In the genomic region with DNA sequence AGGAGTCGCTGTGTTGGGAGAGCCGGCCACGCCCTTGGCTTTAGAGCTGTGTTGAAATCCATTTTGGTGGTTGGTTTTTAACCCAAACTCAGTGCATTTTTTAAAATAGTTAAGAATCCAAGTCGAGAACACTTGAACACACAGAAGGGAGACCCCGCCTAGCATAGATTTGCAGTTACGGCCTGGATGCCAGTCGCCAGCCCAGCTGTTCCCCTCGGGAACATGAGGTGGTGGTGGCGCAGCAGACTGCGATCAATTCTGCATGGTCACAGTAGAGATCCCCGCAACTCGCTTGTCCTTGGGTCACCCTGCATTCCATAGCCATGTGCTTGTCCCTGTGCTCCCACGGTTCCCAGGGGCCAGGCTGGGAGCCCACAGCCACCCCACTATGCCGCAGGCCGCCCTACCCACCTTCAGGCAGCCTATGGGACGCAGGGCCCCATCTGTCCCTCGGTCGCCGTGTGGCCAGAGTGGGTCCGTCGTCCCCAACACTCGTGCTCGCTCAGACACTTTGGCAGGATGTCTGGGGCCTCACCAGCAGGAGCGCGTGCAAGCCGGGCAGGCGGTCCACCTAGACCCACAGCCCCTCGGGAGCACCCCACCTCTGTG, we compare ENCODE assay signal across 19 cellular contexts. TPM values are rescaled to one million over a fixed set of nuclear protein-coding genes. Genes with fewer than 3 reads are reported as not detected.
DNase-seq lines count a peak whose midpoint lies in the region; ATAC-seq, FAIRE-seq and TF ChIP-seq lines count a peak whose summit lies in the region.
"Had no signal": no experiment of that assay in that cellular context is flagged by ENCODE, and none has a peak within 500 bp of the region (broad histone marks: within the 10 kb centered on the region; RNA-seq: fewer than 3 reads in every experiment).

No MANE protein-coding gene starts in this region.

- H3K9me2 ChIP-seq in PC-3 (replicated peaks; ENCODE audit: low read length) = no peaks in the 10 kb centered on the region
- no peaks in the 10 kb centered on the region for H3K9me2 ChIP-seq in hepatocyte (replicated peaks; ENCODE audit: insufficient read depth)

- no peak overlapping the region for H3K4me3 ChIP-seq in HepG2 (replicated peaks in 1 of 3; ENCODE audit: insufficient read depth in 1 of 3, low read depth in 2 of 3, low read length in 3 of 3)
- no peak overlapping the region for H3K4me3 ChIP-seq in right lobe of liver
- H3K4me3 ChIP-seq in PC-3 (ENCODE audit: low read length) = no peak overlapping the region
- no peak overlapping the region for H3K4me3 ChIP-seq in lower lobe of right lung
- no peak overlapping the region for H3K4me3 ChIP-seq in hepatocyte
- H3K4me3 ChIP-seq: Peyer's patch, upper lobe of right lung had no signal

- CTCF ChIA-PET in HepG2 (lab: Yijun Ruan, JAX; ENCODE audit: low intra/inter-chr PET ratio, low total read pairs) = no interaction called here
- CTCF ChIA-PET in PC-3 (lab: Charles Lee) = interaction anchor here (2.0 kb wide), 1 partner anchor 99 kb away, joined by 4 read pairs; no protein-coding TSS in a partner anchor
- CTCF ChIA-PET in T-cell (lab: Charles Lee) = no interaction called here

- H3K27me3 Mint-ChIP-seq in T-cell = no peaks in the 10 kb centered on the region
- H3K27me3 Mint-ChIP-seq: stimulated activated naive B cell treated with anti-CD40 and anti-IgM and Interleukin-4, amounts not matched to agents 10 μg/mL and 1 μg/mL and 100 μg/mL, for 72 hours had no signal

- FAIRE-seq in HepG2 (lab: Jason Lieb, UNC) = no peak
- FAIRE-seq: small intestine had no signal

- peaks cover 41% of the 10 kb centered on the region for H3K36me3 Mint-ChIP-seq in T-cell

- TF ChIP-seq EP300 in HepG2 (IDR thresholded peaks at IDR 0.05; ENCODE audit: low read depth in 2 of 2, low read length in 2 of 2) (no peak), HepG2 (CRISPR knock-in tag; IDR thresholded peaks at IDR 0.05; ENCODE audit: borderline replicate concordance) (no peak)

- peaks cover 2 to 9% (median 6%) of the 10 kb centered on the region in 3 donors for H3K9me3 Mint-ChIP-seq in T-cell

- no peak overlapping the region for H3K4me3 Mint-ChIP-seq in T-cell
- H3K4me3 Mint-ChIP-seq: stimulated activated naive B cell treated with anti-CD40 and anti-IgM and Interleukin-4, amounts not matched to agents 10 μg/mL and 1 μg/mL and 100 μg/mL, for 72 hours had no signal

- H3F3A ChIP-seq in PC-3 (ENCODE audit: low read length, unreplicated experiment) = peaks cover 14% of the 10 kb centered on the region

- intact Hi-C loops in HepG2 (cut with micrococcal nuclease; ENCODE audit: unreplicated experiment) = no loop called here
- intact Hi-C loops in right lobe of liver (cut with DNase I) = no loop called here
- intact Hi-C loops in PC-3 (cut with micrococcal nuclease) = no loop called here
- intact Hi-C loops in lower lobe of right lung (cut with DNase I) = no loop called here

- ATAC-seq in HepG2 (no peak), right lobe of liver (no peak), PC-3 (no peak), lower lobe of right lung (no peak), T-cell (replicated peaks in 1 of 4) (no peak)
- ATAC-seq: stimulated activated naive B cell treated with anti-CD40 and anti-IgM and Interleukin-4, amounts not matched to agents 10 μg/mL and 1 μg/mL and 100 μg/mL, for 72 hours; upper lobe of right lung had no signal

- peaks cover 18 to 46% of the 10 kb centered on the region in 2 experiments; a peak in 4 of 5 replicates for H3K36me3 ChIP-seq in HepG2 (replicated peaks in 1 of 2; ENCODE audit: control insufficient read depth in 1 of 2, insufficient read depth in 2 of 2, low read length in 2 of 2)
- H3K36me3 ChIP-seq in right lobe of liver = peaks cover 0 to 34% (median 17%) of the 10 kb centered on the region in 4 donors
- H3K36me3 ChIP-seq in PC-3 (ENCODE audit: low read depth, low read length) = peaks cover 59% of the 10 kb centered on the region
- H3K36me3 ChIP-seq in lower lobe of right lung = peaks cover 48% of the 10 kb centered on the region
- H3K36me3 ChIP-seq in hepatocyte (replicated peaks; ENCODE audit: insufficient read depth, low read depth) = no peaks in the 10 kb centered on the region

- H3K79me2 ChIP-seq in HepG2 (ENCODE audit: insufficient read depth, low read length) = peaks cover 62% of the 10 kb centered on the region
- H3K79me2 ChIP-seq in PC-3 (ENCODE audit: low read length) = peaks cover 89% of the 10 kb centered on the region
- peaks cover 86% of the 10 kb centered on the region for H3K79me2 ChIP-seq in hepatocyte

- in situ Hi-C loops in HepG2 (cut with HindIII; ENCODE audit: extremely low pct_ligation_motif_present, low pct_unique_long_range_greater_than_20kb) = no loop called here

- H3K9me3 ChIP-seq in HepG2 (ENCODE audit: low read length) (peaks cover 14% of the 10 kb centered on the region), right lobe of liver (peaks cover 0 to 4% (median 0%) of the 10 kb centered on the region in 4 donors), PC-3 (ENCODE audit: low read length) (no peaks in the 10 kb centered on the region), lower lobe of right lung (peaks cover 7% of the 10 kb centered on the region), hepatocyte (ENCODE audit: low read depth) (peaks cover 8% of the 10 kb centered on the region)
- H3K9me3 ChIP-seq: Peyer's patch had no signal

- peaks cover 33 to 39% (median 37%) of the 10 kb centered on the region in 3 donors for H3K4me1 Mint-ChIP-seq in T-cell

- no peaks in the 10 kb centered on the region; a peak in 1 of 5 replicates for H3K27me3 ChIP-seq in HepG2 (ENCODE audit: control insufficient read depth in 1 of 2, insufficient read depth in 2 of 2, low read length in 2 of 2)
- H3K27me3 ChIP-seq in right lobe of liver = no peaks in the 10 kb centered on the region
- no peaks in the 10 kb centered on the region for H3K27me3 ChIP-seq in PC-3 (ENCODE audit: low read length)
- H3K27me3 ChIP-seq in lower lobe of right lung (ENCODE audit: low read depth) = no peaks in the 10 kb centered on the region
- no peaks in the 10 kb centered on the region for H3K27me3 ChIP-seq in hepatocyte
- H3K27me3 ChIP-seq: Peyer's patch, upper lobe of right lung had no signal

- POLR2A ChIA-PET in HepG2 (lab: Yijun Ruan, JAX) (interaction anchor here (0.8 to 2.4 kb wide), 2 partner anchors 15 to 16 kb away, joined by 3 to 10 read pairs; a partner anchor contains a TSS), PC-3 (lab: Charles Lee; ENCODE audit: unreplicated experiment) (no interaction called here), T-cell (lab: Charles Lee) (interaction anchor here in 1 of 2 donors (1.5 kb wide), 1 partner anchor 15 kb away, joined by 5 read pairs; no protein-coding TSS in a partner anchor)

- H2AFZ ChIP-seq in HepG2 (ENCODE audit: low read length) (no peak overlapping the region), PC-3 (ENCODE audit: low read length) (no peak overlapping the region), hepatocyte (no peak overlapping the region)

- no peak overlapping the region for H3K27ac Mint-ChIP-seq in T-cell

- H3K27ac ChIP-seq in HepG2 (ENCODE audit: extremely low read length, insufficient read depth, low read length) = peak overlapping the region; percentile 17
- no peak overlapping the region for H3K27ac ChIP-seq in right lobe of liver
- no peak overlapping the region for H3K27ac ChIP-seq in PC-3 (ENCODE audit: low read length)
- no peak overlapping the region for H3K27ac ChIP-seq in lower lobe of right lung
- no peak overlapping the region for H3K27ac ChIP-seq in hepatocyte
- H3K27ac ChIP-seq: epithelial cell of prostate, Peyer's patch, upper lobe of right lung had no signal

- H3K4me1 ChIP-seq in HepG2 (ENCODE audit: insufficient read depth, low read length) (peaks cover 16% of the 10 kb centered on the region), right lobe of liver (peaks cover 0 to 9% (median 0%) of the 10 kb centered on the region in 4 donors), PC-3 (ENCODE audit: insufficient read depth, low read length) (peaks cover 10% of the 10 kb centered on the region), lower lobe of right lung (peaks cover 33% of the 10 kb centered on the region), hepatocyte (ENCODE audit: insufficient read depth) (peaks cover 4% of the 10 kb centered on the region)

- peak in 1 of 2 experiments; percentile 41; a peak in 1 of 4 replicates for TF ChIP-seq POLR2A in HepG2 (IDR thresholded peaks at IDR 0.05; ENCODE audit: insufficient read depth in 1 of 2, low read depth in 2 of 2, low read length in 2 of 2)
- TF ChIP-seq POLR2A in right lobe of liver (IDR thresholded peaks at IDR 0.05) = no peak

- H3K9ac ChIP-seq in HepG2 (ENCODE audit: insufficient read depth, low read depth, low read length) (no peak overlapping the region), PC-3 (ENCODE audit: low read length) (no peak overlapping the region)

- no peak overlapping the region for H3K4me2 ChIP-seq in HepG2 (ENCODE audit: low read depth, low read length)
- no peak overlapping the region for H3K4me2 ChIP-seq in PC-3 (ENCODE audit: low read length)
- H3K4me2 ChIP-seq in hepatocyte = no peak overlapping the region

- DNase-seq in HepG2 (ENCODE audit: low spot score) (no peak), right lobe of liver (no peak), PC-3 (no peak), iPS-NIHi7 (ENCODE audit: extremely low spot score) (peak; percentile 4), lower lobe of right lung (no peak), T-helper 1 cell (no peak), hepatocyte (ENCODE audit: low spot score) (no peak), T-cell (no peak)
- DNase-seq: activated CD4-positive, CD25-positive, alpha-beta regulatory T cell; amniotic stem cell; DMS53; midbrain; NCI-H1930; NCI-H524 treated with DMSO at 0.1 percent for 48 hours; small intestine; stimulated activated naive B cell treated with anti-CD40 and anti-IgM and Interleukin-4, amounts not matched to agents 10 μg/mL and 1 μg/mL and 100 μg/mL, for 72 hours had no signal

- TF ChIP-seq CTCF in HepG2 (CRISPR knock-in tag; IDR thresholded peaks at IDR 0.05) (no peak), right lobe of liver (IDR thresholded peaks at IDR 0.05) (no peak), PC-3 (conservative IDR thresholded peaks at IDR 0.05; ENCODE audit: low read depth, low read length) (no peak), lower lobe of right lung (IDR thresholded peaks at IDR 0.05) (no peak), hepatocyte (IDR thresholded peaks at IDR 0.05; ENCODE audit: poor library complexity) (no peak)

- BruUV-seq in HepG2 (replicated peaks; lab: Mats Ljungman, UMichigan) = TSS peak; percentile 70
- BruUV-seq in PC-3 (replicated peaks; lab: Mats Ljungman, UMichigan) = TSS peak; percentile 65

- TF ChIP-seq RAD21 in HepG2 (CRISPR knock-in tag; IDR thresholded peaks at IDR 0.05) = no peak; the same call in 1 of the 2 replicates

- peaks cover 72% of the 10 kb centered on the region for H4K20me1 ChIP-seq in HepG2 (ENCODE audit: insufficient read depth, low read length)
- H4K20me1 ChIP-seq in PC-3 (ENCODE audit: low read length) = peaks cover 73% of the 10 kb centered on the region
- H4K20me1 ChIP-seq in hepatocyte (ENCODE audit: insufficient read depth, poor library complexity, severe bottlenecking) = peaks cover 85% of the 10 kb centered on the region

- 98% methylated on average over 21 of the region's 28 CpGs for WGBS in HepG2 (ENCODE audit: low lambda C conversion rate)
- 92% methylated on average over 10 of the region's 28 CpGs for WGBS in right lobe of liver (ENCODE audit: insufficient coverage, low coverage, low lambda C conversion rate, missing lambda C conversion rate)
- 96% methylated on average over 24 of the region's 28 CpGs for WGBS in hepatocyte (ENCODE audit: low lambda C conversion rate, missing lambda C conversion rate)

RNA-seq across cellular contexts. Expression of a gene that starts 4.7 kb away (rescaled TPM):
- 14.2 and 19.3 TPM in 2 replicates for total RNA-seq in HepG2 (2016; rRNA removed; fragmentation: Illumina TruSeq; extraction: Trizol)
- 3.6 and 3.9 TPM in 2 replicates for total RNA-seq in HepG2 (2016; cell fraction: cytosol; rRNA removed; fragmentation: Illumina TruSeq; extraction: Trizol; ENCODE audit: low read depth)
- 12.7 and 19.3 TPM in 2 replicates for total RNA-seq in HepG2 (2016; cell fraction: insoluble cytoplasmic fraction; rRNA removed; fragmentation: Illumina TruSeq; extraction: Trizol)
- total RNA-seq in HepG2 (2016; cell fraction: membrane; rRNA removed; fragmentation: Illumina TruSeq; extraction: Trizol) = 5.2 and 7.7 TPM in 2 replicates
- 10.2 and 14.8 TPM in 2 replicates for total RNA-seq in HepG2 (2016; cell fraction: nucleus; rRNA removed; fragmentation: Illumina TruSeq; extraction: Trizol)
- 8.1 and 8.8 TPM in 2 replicates for polyA plus RNA-seq in HepG2 (2011; rRNA removed)
- 5.5 and 9.0 TPM in 2 replicates for polyA plus RNA-seq in HepG2 (2011; cell fraction: cytosol; rRNA removed)
- polyA plus RNA-seq in HepG2 (2011; cell fraction: nucleus; rRNA removed) = 34.5 and 36.2 TPM in 2 replicates
- polyA plus RNA-seq in HepG2 (2012) = 6.8 and 7.0 TPM in 2 replicates
- polyA plus RNA-seq in HepG2 (2016; cell fraction: cytosol; fragmentation: Illumina TruSeq; extraction: Trizol; ENCODE audit: low read depth) = 2.9 and 3.3 TPM in 2 replicates
- 14.4 and 15.4 TPM in 2 replicates for polyA plus RNA-seq in HepG2 (2016; cell fraction: insoluble cytoplasmic fraction; fragmentation: Illumina TruSeq; extraction: Trizol; ENCODE audit: low read depth)
- 4.2 TPM in 2 replicates for polyA plus RNA-seq in HepG2 (2016; cell fraction: membrane; fragmentation: Illumina TruSeq; extraction: Trizol; ENCODE audit: low read depth)
- 35.0 and 36.9 TPM in 2 replicates for polyA plus RNA-seq in HepG2 (2016; cell fraction: nucleus; fragmentation: Illumina TruSeq; extraction: Trizol; ENCODE audit: insufficient read depth, low read depth)
- 3.9 and 4.2 TPM in 2 replicates for polyA minus RNA-seq in HepG2 (2011; rRNA and poly(A)+ RNA removed; ENCODE audit: low replicate concordance)
- 1.2 and 2.6 TPM in 2 replicates for polyA minus RNA-seq in HepG2 (2011; cell fraction: cytosol; rRNA and poly(A)+ RNA removed)
- polyA minus RNA-seq in HepG2 (2011; cell fraction: nucleus; rRNA and poly(A)+ RNA removed) = 2.7 and 3.4 TPM in 2 replicates
- 1 to 10 TPM; 3.4 to 6.3 (median 5.2) TPM for total RNA-seq in right lobe of liver
- 63.3 and 93.0 TPM in 2 replicates for total RNA-seq in PC-3 (2014; rRNA removed)
- 12.4 TPM for total RNA-seq in lower lobe of right lung
- total RNA-seq in hepatocyte = 8.3 and 12.3 TPM in 2 replicates
- polyA plus RNA-seq in hepatocyte = 24.6 and 31.6 TPM in 2 replicates
- total RNA-seq in T-cell = 10 to 100 TPM; 19.7 to 34.0 (median 32.3) TPM

RNA-seq across cellular contexts. Expression of a gene that starts 10.7 kb away (rescaled TPM):
- total RNA-seq in HepG2 (2016; rRNA removed; fragmentation: Illumina TruSeq; extraction: Trizol) (92.9 and 97.9 TPM in 2 replicates), right lobe of liver (10 to 100 TPM; 24.2 to 75.9 (median 38.0) TPM), PC-3 (2014; rRNA removed) (343 and 375 TPM in 2 replicates), lower lobe of right lung (43.6 TPM), hepatocyte (59.6 and 64.8 TPM in 2 replicates), T-cell (10 to 100 TPM; 49.7 to 63.5 (median 55.9) TPM)
- 49.0 and 60.3 TPM in 2 replicates for total RNA-seq in HepG2 (2016; cell fraction: cytosol; rRNA removed; fragmentation: Illumina TruSeq; extraction: Trizol; ENCODE audit: low read depth)
- 86.6 and 104 TPM in 2 replicates for total RNA-seq in HepG2 (2016; cell fraction: insoluble cytoplasmic fraction; rRNA removed; fragmentation: Illumina TruSeq; extraction: Trizol)
- 54.0 and 72.4 TPM in 2 replicates for total RNA-seq in HepG2 (2016; cell fraction: membrane; rRNA removed; fragmentation: Illumina TruSeq; extraction: Trizol)
- total RNA-seq in HepG2 (2016; cell fraction: nucleus; rRNA removed; fragmentation: Illumina TruSeq; extraction: Trizol) = 52.4 and 56.0 TPM in 2 replicates
- polyA plus RNA-seq in HepG2 (2011; rRNA removed) (58.6 and 74.8 TPM in 2 replicates), hepatocyte (122 and 130 TPM in 2 replicates)
- polyA plus RNA-seq in HepG2 (2011; cell fraction: cytosol; rRNA removed) = 43.3 and 107 TPM in 2 replicates
- polyA plus RNA-seq in HepG2 (2011; cell fraction: nucleus; rRNA removed) = 195 and 229 TPM in 2 replicates
- polyA plus RNA-seq in HepG2 (2012) = 31.6 and 40.6 TPM in 2 replicates
- polyA plus RNA-seq in HepG2 (2016; cell fraction: cytosol; fragmentation: Illumina TruSeq; extraction: Trizol; ENCODE audit: low read depth) = 37.6 and 50.2 TPM in 2 replicates
- 96.5 and 99.2 TPM in 2 replicates for polyA plus RNA-seq in HepG2 (2016; cell fraction: insoluble cytoplasmic fraction; fragmentation: Illumina TruSeq; extraction: Trizol; ENCODE audit: low read depth)
- polyA plus RNA-seq in HepG2 (2016; cell fraction: membrane; fragmentation: Illumina TruSeq; extraction: Trizol; ENCODE audit: low read depth) = 41.3 and 57.8 TPM in 2 replicates
- polyA plus RNA-seq in HepG2 (2016; cell fraction: nucleus; fragmentation: Illumina TruSeq; extraction: Trizol; ENCODE audit: insufficient read depth, low read depth) = 81.1 and 106 TPM in 2 replicates
- 52.6 and 85.2 TPM in 2 replicates for polyA minus RNA-seq in HepG2 (2011; rRNA and poly(A)+ RNA removed; ENCODE audit: low replicate concordance)
- 25.1 and 31.5 TPM in 2 replicates for polyA minus RNA-seq in HepG2 (2011; cell fraction: cytosol; rRNA and poly(A)+ RNA removed)
- 29.2 and 32.2 TPM in 2 replicates for polyA minus RNA-seq in HepG2 (2011; cell fraction: nucleus; rRNA and poly(A)+ RNA removed)

RNA-seq across cellular contexts. Expression of a gene that starts 15.9 kb away (rescaled TPM):
- total RNA-seq in HepG2 (2016; rRNA removed; fragmentation: Illumina TruSeq; extraction: Trizol) (186 and 210 TPM in 2 replicates), right lobe of liver (100 to 1,000 TPM; 143 to 261 (median 193) TPM), PC-3 (2014; rRNA removed) (685 and 688 TPM in 2 replicates), lower lobe of right lung (368 TPM), hepatocyte (249 and 250 TPM in 2 replicates), T-cell (100 to 1,000 TPM; 232 to 309 (median 258) TPM)
- total RNA-seq in HepG2 (2016; cell fraction: cytosol; rRNA removed; fragmentation: Illumina TruSeq; extraction: Trizol; ENCODE audit: low read depth) = 81.7 and 86.1 TPM in 2 replicates
- 189 and 192 TPM in 2 replicates for total RNA-seq in HepG2 (2016; cell fraction: insoluble cytoplasmic fraction; rRNA removed; fragmentation: Illumina TruSeq; extraction: Trizol)
- total RNA-seq in HepG2 (2016; cell fraction: membrane; rRNA removed; fragmentation: Illumina TruSeq; extraction: Trizol) = 147 and 149 TPM in 2 replicates
- total RNA-seq in HepG2 (2016; cell fraction: nucleus; rRNA removed; fragmentation: Illumina TruSeq; extraction: Trizol) = 107 and 112 TPM in 2 replicates
- polyA plus RNA-seq in HepG2 (2011; rRNA removed) (327 and 337 TPM in 2 replicates), hepatocyte (594 and 609 TPM in 2 replicates)
- polyA plus RNA-seq in HepG2 (2011; cell fraction: cytosol; rRNA removed) = 324 and 458 TPM in 2 replicates
- polyA plus RNA-seq in HepG2 (2011; cell fraction: nucleus; rRNA removed) = 231 and 250 TPM in 2 replicates
- 231 and 263 TPM in 2 replicates for polyA plus RNA-seq in HepG2 (2012)
- 82.3 and 83.9 TPM in 2 replicates for polyA plus RNA-seq in HepG2 (2016; cell fraction: cytosol; fragmentation: Illumina TruSeq; extraction: Trizol; ENCODE audit: low read depth)
- polyA plus RNA-seq in HepG2 (2016; cell fraction: insoluble cytoplasmic fraction; fragmentation: Illumina TruSeq; extraction: Trizol; ENCODE audit: low read depth) = 300 and 336 TPM in 2 replicates
- polyA plus RNA-seq in HepG2 (2016; cell fraction: membrane; fragmentation: Illumina TruSeq; extraction: Trizol; ENCODE audit: low read depth) = 127 and 132 TPM in 2 replicates
- 254 and 261 TPM in 2 replicates for polyA plus RNA-seq in HepG2 (2016; cell fraction: nucleus; fragmentation: Illumina TruSeq; extraction: Trizol; ENCODE audit: insufficient read depth, low read depth)
- polyA minus RNA-seq in HepG2 (2011; rRNA and poly(A)+ RNA removed; ENCODE audit: low replicate concordance) = 586 and 708 TPM in 2 replicates
- polyA minus RNA-seq in HepG2 (2011; cell fraction: cytosol; rRNA and poly(A)+ RNA removed) = 237 and 248 TPM in 2 replicates
- 85.8 and 86.9 TPM in 2 replicates for polyA minus RNA-seq in HepG2 (2011; cell fraction: nucleus; rRNA and poly(A)+ RNA removed)

RNA-seq across cellular contexts. Expression of a gene that starts 41.7 kb away (rescaled TPM):
- total RNA-seq in HepG2 (2016; rRNA removed; fragmentation: Illumina TruSeq; extraction: Trizol) (82.7 and 116 TPM in 2 replicates), right lobe of liver (100 to 1,000 TPM in 4 of 6 experiments, 10 to 100 TPM in 2; 78.0 to 235 (median 108) TPM), PC-3 (2014; rRNA removed) (996 and 1,117 TPM in 2 replicates), lower lobe of right lung (192 TPM), hepatocyte (157 and 158 TPM in 2 replicates), T-cell (100 to 1,000 TPM; 201 to 318 (median 223) TPM)
- total RNA-seq in HepG2 (2016; cell fraction: cytosol; rRNA removed; fragmentation: Illumina TruSeq; extraction: Trizol; ENCODE audit: low read depth) = 772 and 776 TPM in 2 replicates
- total RNA-seq in HepG2 (2016; cell fraction: insoluble cytoplasmic fraction; rRNA removed; fragmentation: Illumina TruSeq; extraction: Trizol) = 78.9 and 120 TPM in 2 replicates
- 448 and 476 TPM in 2 replicates for total RNA-seq in HepG2 (2016; cell fraction: membrane; rRNA removed; fragmentation: Illumina TruSeq; extraction: Trizol)
- 51.4 and 56.9 TPM in 2 replicates for total RNA-seq in HepG2 (2016; cell fraction: nucleus; rRNA removed; fragmentation: Illumina TruSeq; extraction: Trizol)
- polyA plus RNA-seq in HepG2 (2011; rRNA removed) (154 and 205 TPM in 2 replicates), hepatocyte (306 and 368 TPM in 2 replicates)
- 228 and 301 TPM in 2 replicates for polyA plus RNA-seq in HepG2 (2011; cell fraction: cytosol; rRNA removed)
- 387 and 492 TPM in 2 replicates for polyA plus RNA-seq in HepG2 (2011; cell fraction: nucleus; rRNA removed)
- polyA plus RNA-seq in HepG2 (2012) = 58.4 and 85.4 TPM in 2 replicates
- polyA plus RNA-seq in HepG2 (2016; cell fraction: cytosol; fragmentation: Illumina TruSeq; extraction: Trizol; ENCODE audit: low read depth) = 764 and 775 TPM in 2 replicates
- polyA plus RNA-seq in HepG2 (2016; cell fraction: insoluble cytoplasmic fraction; fragmentation: Illumina TruSeq; extraction: Trizol; ENCODE audit: low read depth) = 78.9 and 87.4 TPM in 2 replicates
- polyA plus RNA-seq in HepG2 (2016; cell fraction: membrane; fragmentation: Illumina TruSeq; extraction: Trizol; ENCODE audit: low read depth) = 402 and 423 TPM in 2 replicates
- 119 and 120 TPM in 2 replicates for polyA plus RNA-seq in HepG2 (2016; cell fraction: nucleus; fragmentation: Illumina TruSeq; extraction: Trizol; ENCODE audit: insufficient read depth, low read depth)
- 81.2 and 86.5 TPM in 2 replicates for polyA minus RNA-seq in HepG2 (2011; rRNA and poly(A)+ RNA removed; ENCODE audit: low replicate concordance)
- polyA minus RNA-seq in HepG2 (2011; cell fraction: cytosol; rRNA and poly(A)+ RNA removed) = 31.2 and 41.7 TPM in 2 replicates
- polyA minus RNA-seq in HepG2 (2011; cell fraction: nucleus; rRNA and poly(A)+ RNA removed) = 52.1 and 60.5 TPM in 2 replicates

RNA-seq across cellular contexts. Expression of a gene that starts 51.3 kb away (rescaled TPM):
- total RNA-seq in HepG2 (2016; rRNA removed; fragmentation: Illumina TruSeq; extraction: Trizol) = 1.6 and 3.8 TPM in 2 replicates
- 0.79 and 1.0 TPM in 2 replicates for total RNA-seq in HepG2 (2016; cell fraction: cytosol; rRNA removed; fragmentation: Illumina TruSeq; extraction: Trizol; ENCODE audit: low read depth)
- 1.5 and 3.8 TPM in 2 replicates for total RNA-seq in HepG2 (2016; cell fraction: insoluble cytoplasmic fraction; rRNA removed; fragmentation: Illumina TruSeq; extraction: Trizol)
- total RNA-seq in HepG2 (2016; cell fraction: membrane; rRNA removed; fragmentation: Illumina TruSeq; extraction: Trizol) = 1.4 and 2.0 TPM in 2 replicates
- 2.3 and 2.4 TPM in 2 replicates for total RNA-seq in HepG2 (2016; cell fraction: nucleus; rRNA removed; fragmentation: Illumina TruSeq; extraction: Trizol)
- 1.6 and 2.5 TPM in 2 replicates for polyA plus RNA-seq in HepG2 (2011; rRNA removed)
- 1.4 and 3.3 TPM in 2 replicates for polyA plus RNA-seq in HepG2 (2011; cell fraction: cytosol; rRNA removed)
- polyA plus RNA-seq in HepG2 (2011; cell fraction: nucleus; rRNA removed) = 3.1 and 3.8 TPM in 2 replicates
- polyA plus RNA-seq in HepG2 (2012) = 2.5 and 2.9 TPM in 2 replicates
- polyA plus RNA-seq in HepG2 (2016; cell fraction: cytosol; fragmentation: Illumina TruSeq; extraction: Trizol; ENCODE audit: low read depth) = 0.48 and 0.51 TPM in 2 replicates
- polyA plus RNA-seq in HepG2 (2016; cell fraction: insoluble cytoplasmic fraction; fragmentation: Illumina TruSeq; extraction: Trizol; ENCODE audit: low read depth) = 1.7 and 1.8 TPM in 2 replicates
- polyA plus RNA-seq in HepG2 (2016; cell fraction: membrane; fragmentation: Illumina TruSeq; extraction: Trizol; ENCODE audit: low read depth) = 1.2 and 1.3 TPM in 2 replicates
- 3.1 and 3.7 TPM in 2 replicates for polyA plus RNA-seq in HepG2 (2016; cell fraction: nucleus; fragmentation: Illumina TruSeq; extraction: Trizol; ENCODE audit: insufficient read depth, low read depth)
- 0.65 and 7.9 TPM in 2 replicates for polyA minus RNA-seq in HepG2 (2011; rRNA and poly(A)+ RNA removed; ENCODE audit: low replicate concordance)
- polyA minus RNA-seq in HepG2 (2011; cell fraction: cytosol; rRNA and poly(A)+ RNA removed) = 2.4 and 5.1 TPM in 2 replicates
- 2.4 and 2.7 TPM in 2 replicates for polyA minus RNA-seq in HepG2 (2011; cell fraction: nucleus; rRNA and poly(A)+ RNA removed)
- total RNA-seq in right lobe of liver = under 1 TPM in 5 of 6 experiments, not detected in 1; 0.12 to 0.44 (median 0.16) TPM
- total RNA-seq in PC-3 (2014; rRNA removed) = 1.2 and 2.2 TPM in 2 replicates
- 6.0 TPM for total RNA-seq in lower lobe of right lung
- 0.80 and 1.6 TPM in 2 replicates for total RNA-seq in hepatocyte
- 0.40 and 0.63 TPM in 2 replicates for polyA plus RNA-seq in hepatocyte
- 1 to 10 TPM; 1.1 to 3.1 (median 1.6) TPM for total RNA-seq in T-cell
